ENCODE assay signal across 19 cellular contexts in genomic region chr2:17657759-17658158, GRCh38.
A peak's percentile ranks its signal among the peaks of the same experiment; 100 is the strongest.
DNase-seq lines count a peak whose midpoint lies in the region; ATAC-seq, FAIRE-seq and TF ChIP-seq lines count a peak whose summit lies in the region.
"Had no signal": no experiment of that assay in that cellular context is flagged by ENCODE, and none has a peak within 500 bp of the region (broad histone marks: within the 10 kb centered on the region; RNA-seq: fewer than 3 reads in every experiment).

No MANE protein-coding gene starts in this region.

- H3K4me1 ChIP-seq in A549 (no peaks in the 10 kb centered on the region), GM23338 (ENCODE audit: insufficient read depth) (no peaks in the 10 kb centered on the region), GM12878 (ENCODE audit: control insufficient read depth, insufficient read depth, low read length) (peaks cover 15% of the 10 kb centered on the region), neural progenitor cell (peaks cover 1% of the 10 kb centered on the region)

- FAIRE-seq in A549 (lab: Jason Lieb, UNC) (no peak), GM12878 (lab: Jason Lieb, UNC) (no peak)
- FAIRE-seq: H1, HTR-8/SVneo had no signal

- no peaks in the 10 kb centered on the region for H3K9me2 ChIP-seq in GM23338 (ENCODE audit: insufficient read depth)

- no peak overlapping the region for H3K4me3 Mint-ChIP-seq in GM23338
- H3K4me3 Mint-ChIP-seq in neural progenitor cell: no peak overlapping the region
- H3K4me3 Mint-ChIP-seq: B cell; CD8-positive, alpha-beta T cell; H9; IgD-negative memory B cell had no signal

- TF ChIP-seq RAD21 in A549 (conservative IDR thresholded peaks at IDR 0.05 in 1 of 2, IDR thresholded peaks at IDR 0.05 in 1 of 2): no peak
- no peak for TF ChIP-seq RAD21 in GM12878 (IDR thresholded peaks at IDR 0.05; ENCODE audit: insufficient read depth, low read depth, low read length)

- H2AFZ ChIP-seq in GM23338: no peak overlapping the region
- no peak overlapping the region for H2AFZ ChIP-seq in GM12878 (ENCODE audit: control insufficient read depth, low read depth, low read length)
- no peak overlapping the region for H2AFZ ChIP-seq in neural progenitor cell (replicated peaks)

- H3K27me3 Mint-ChIP-seq in GM23338 (ENCODE audit: insufficient read depth, low read depth, poor library complexity): no peaks in the 10 kb centered on the region
- no peaks in the 10 kb centered on the region for H3K27me3 Mint-ChIP-seq in neural progenitor cell (ENCODE audit: insufficient read depth, low read depth)
- H3K27me3 Mint-ChIP-seq: B cell, IgD-negative memory B cell had no signal

- H3K4me3 ChIP-seq in A549: no peak overlapping the region
- H3K4me3 ChIP-seq in GM23338: no peak overlapping the region
- no peak overlapping the region for H3K4me3 ChIP-seq in GM12878
- H3K4me3 ChIP-seq in neural progenitor cell: no peak overlapping the region
- H3K4me3 ChIP-seq: BLaER1 treated with 17β-estradiol and CSF1 and Interleukin-3, amounts not matched to agents 10 nM and 100 nM had no signal

- TF ChIP-seq POLR2A in A549 (IDR thresholded peaks at IDR 0.05; ENCODE audit: low read length) (no peak), GM12878 (IDR thresholded peaks at IDR 0.05; ENCODE audit: low read depth, low read length) (no peak), erythroblast (IDR thresholded peaks at IDR 0.05; ENCODE audit: low read length) (no peak)

- TF ChIP-seq EP300 in A549 (IDR thresholded peaks at IDR 0.05): no peak
- no peak for TF ChIP-seq EP300 in GM12878 (IDR thresholded peaks at IDR 0.05; ENCODE audit: borderline replicate concordance in 1 of 2, control insufficient read depth in 1 of 2, low read depth in 2 of 2, low read length in 2 of 2)

- H3K9me3 ChIP-seq in A549: no peaks in the 10 kb centered on the region
- no peaks in the 10 kb centered on the region for H3K9me3 ChIP-seq in GM12878 (replicated peaks; ENCODE audit: control insufficient read depth, insufficient read depth, low read length)
- no peaks in the 10 kb centered on the region for H3K9me3 ChIP-seq in neural progenitor cell (ENCODE audit: low read depth)
- H3K9me3 ChIP-seq: BLaER1 treated with 17β-estradiol and CSF1 and Interleukin-3, amounts not matched to agents 10 nM and 100 nM had no signal

- H3K79me2 ChIP-seq in GM23338 (replicated peaks; ENCODE audit: insufficient read depth): no peaks in the 10 kb centered on the region; the same call in 1 of the 2 replicates
- no peaks in the 10 kb centered on the region for H3K79me2 ChIP-seq in GM12878 (ENCODE audit: control insufficient read depth, insufficient read depth, low read length)
- H3K79me2 ChIP-seq in neural progenitor cell (ENCODE audit: low read depth): no peaks in the 10 kb centered on the region

- H3K9me3 Mint-ChIP-seq in GM23338: no peaks in the 10 kb centered on the region
- no peaks in the 10 kb centered on the region for H3K9me3 Mint-ChIP-seq in neural progenitor cell
- H3K9me3 Mint-ChIP-seq: CD8-positive, alpha-beta T cell; H9; IgD-negative memory B cell had no signal

- RAD21 ChIA-PET in GM12878 (lab: Charles Lee; ENCODE audit: unreplicated experiment): interaction anchor here (1.2 to 4.6 kb wide), 3 partner anchors 11 to 175 kb away, joined by 3 to 25 read pairs (median 12); no protein-coding TSS in a partner anchor

- CTCF ChIA-PET in A549 (lab: Yijun Ruan, JAX): interaction anchor here (1.8 to 9.1 kb wide), 2 partner anchors 13 kb away, joined by 8 to 88 read pairs; no protein-coding TSS in a partner anchor
- CTCF ChIA-PET in GM12878 (lab: Yijun Ruan, JAX): interaction anchor here (1.3 to 24.9 kb wide), 3 partner anchors 7 to 163 kb away, joined by 3 to 604 read pairs (median 604); no protein-coding TSS in a partner anchor

- peaks cover 17% of the 10 kb centered on the region for H4K20me1 ChIP-seq in GM23338 (replicated peaks; ENCODE audit: insufficient read depth)
- no peaks in the 10 kb centered on the region for H4K20me1 ChIP-seq in GM12878 (ENCODE audit: control insufficient read depth, insufficient read depth)
- H4K20me1 ChIP-seq in neural progenitor cell (ENCODE audit: low read depth): peaks cover 1% of the 10 kb centered on the region

- no TSS peak for BruUV-seq in GM12878 (replicated peaks; lab: Mats Ljungman, UMichigan)

- intact Hi-C loops in GM12878 (cut with micrococcal nuclease; ENCODE audit: unreplicated experiment): loop anchor here (1.0 to 5.0 kb wide), 2 partner anchors 11 to 165 kb away; no protein-coding TSS in a partner anchor
- intact Hi-C loops in posterior vena cava (cut with DNase I): no loop called here

- 97% methylated on average over 4 of the region's 4 CpGs for WGBS in A549 (ENCODE audit: missing lambda C conversion rate)
- WGBS in GM12878 (ENCODE audit: insufficient coverage, insufficient replicate concordance, low lambda C conversion rate, missing lambda C conversion rate): 99% methylated on average over 4 of the region's 4 CpGs

- H3K27ac Mint-ChIP-seq in GM23338 (no peak overlapping the region), neural progenitor cell (no peak overlapping the region)
- H3K27ac Mint-ChIP-seq: B cell; CD8-positive, alpha-beta T cell; IgD-negative memory B cell had no signal

- SMC1A ChIA-PET in GM12878 (lab: Charles Lee; ENCODE audit: uncharacterized antibody, unreplicated experiment): interaction anchor here (1.0 to 6.9 kb wide), 4 partner anchors 11 to 163 kb away, joined by 3 to 80 read pairs (median 13); no protein-coding TSS in a partner anchor

- ATAC-seq in A549 (no peak), GM23338 (no peak), GM12878 (no peak), GM21737 (IDR thresholded peaks at IDR 0.05; ENCODE audit: unreplicated experiment) (no peak)
- ATAC-seq: CD8-positive, alpha-beta T cell had no signal

- H3K9ac ChIP-seq in GM12878 (ENCODE audit: control insufficient read depth, insufficient read depth, low read length) (peak overlapping the region; percentile 18), neural progenitor cell (no peak overlapping the region)
- H3K9ac ChIP-seq: BLaER1 treated with 17β-estradiol and CSF1 and Interleukin-3, amounts not matched to agents 10 nM and 100 nM had no signal

- H3K36me3 Mint-ChIP-seq in GM23338 (ENCODE audit: low read depth) (peaks cover 20% of the 10 kb centered on the region), neural progenitor cell (peaks cover 11% of the 10 kb centered on the region)
- H3K36me3 Mint-ChIP-seq: IgD-negative memory B cell had no signal

- TF ChIP-seq CTCF in A549 (IDR thresholded peaks at IDR 0.05): no peak
- no peak for TF ChIP-seq CTCF in GM23338 (conservative IDR thresholded peaks at IDR 0.05; ENCODE audit: low read depth in 2 of 2)
- TF ChIP-seq CTCF in GM12878 (IDR thresholded peaks at IDR 0.05 in 2 of 3, conservative IDR thresholded peaks at IDR 0.05 in 1 of 3; ENCODE audit: control insufficient read depth in 2 of 3, extremely low read depth in 1 of 3, insufficient read depth in 1 of 3, low read depth in 3 of 3, low read length in 3 of 3): no peak
- no peak for TF ChIP-seq CTCF in neural progenitor cell (IDR thresholded peaks at IDR 0.05)

- peaks cover 4% of the 10 kb centered on the region; the same call in 1 of the 2 replicates for H3F3A ChIP-seq in GM23338 (replicated peaks; ENCODE audit: low read depth)
- no peaks in the 10 kb centered on the region for H3F3A ChIP-seq in neural progenitor cell (ENCODE audit: low read depth)

- H3K27me3 ChIP-seq in GM23338 (ENCODE audit: insufficient read depth): no peaks in the 10 kb centered on the region
- no peaks in the 10 kb centered on the region for H3K27me3 ChIP-seq in GM12878 (replicated peaks in 1 of 2; ENCODE audit: control insufficient read depth in 2 of 2, insufficient read depth in 2 of 2, low read length in 1 of 2)
- H3K27me3 ChIP-seq in neural progenitor cell: no peaks in the 10 kb centered on the region
- H3K27me3 ChIP-seq: BLaER1 treated with 17β-estradiol and CSF1 and Interleukin-3, amounts not matched to agents 10 nM and 100 nM had no signal

- DNase-seq in A549 (ENCODE audit: low read depth in 1 of 2, low spot score in 1 of 2) (no peak), GM23338 (ENCODE audit: low spot score) (no peak), GM12878 (ENCODE audit: low read depth, low spot score) (no peak), neural progenitor cell (ENCODE audit: low spot score) (no peak), posterior vena cava (ENCODE audit: low spot score) (no peak), erythroblast (lab: John Stamatoyannopoulos, UW) (no peak), NCI-H748 treated with DMSO at 0.1 percent for 48 hours (lab: John Stamatoyannopoulos, UW) (no peak)
- DNase-seq: 8988T; Calu3; CD8-positive, alpha-beta T cell; DMS79 treated with DMSO at 0.1 percent for 48 hours; H9; KG1 had no signal

- H3K4me1 Mint-ChIP-seq in GM23338: 0 out of 3 replicates have a peak, but pooled peaks cover 5% of the 10 kb centered on the region
- peaks cover 5% of the 10 kb centered on the region for H3K4me1 Mint-ChIP-seq in neural progenitor cell
- H3K4me1 Mint-ChIP-seq: B cell, IgD-negative memory B cell had no signal

- in situ Hi-C loops in GM12878 (cut with MboI): no loop called here

- H3K36me3 ChIP-seq in GM23338 (ENCODE audit: insufficient read depth) (peaks cover 19% of the 10 kb centered on the region; the same call in 1 of the 2 replicates), GM12878 (ENCODE audit: control insufficient read depth in 2 of 2, insufficient read depth in 2 of 2, low read length in 1 of 2) (peaks cover 0 to 5% of the 10 kb centered on the region in 2 experiments; a peak in 3 of 4 replicates), neural progenitor cell (no peaks in the 10 kb centered on the region)

- H3K4me2 ChIP-seq in A549 (no peak overlapping the region), GM23338 (no peak overlapping the region), GM12878 (ENCODE audit: control insufficient read depth, insufficient read depth) (no peak overlapping the region), neural progenitor cell (no peak overlapping the region)
- H3K4me2 ChIP-seq: BLaER1 treated with 17β-estradiol and CSF1 and Interleukin-3, amounts not matched to agents 10 nM and 100 nM had no signal

- POLR2A ChIA-PET in A549 (lab: Yijun Ruan, JAX) (no interaction called here), GM12878 (lab: Charles Lee) (interaction anchor here (1.4 kb wide), 1 partner anchor 14 kb away, joined by 4 read pairs; no protein-coding TSS in a partner anchor)

- H3K27ac ChIP-seq in A549: no peak overlapping the region
- H3K27ac ChIP-seq in GM23338 (ENCODE audit: low read depth): peak overlapping the region; percentile 42
- H3K27ac ChIP-seq in GM12878 (ENCODE audit: control insufficient read depth, insufficient read depth): peak overlapping the region; percentile 57; the same call in 1 of the 2 replicates
- peak overlapping the region; percentile 10 for H3K27ac ChIP-seq in neural progenitor cell
- H3K27ac ChIP-seq: BLaER1 treated with 17β-estradiol and CSF1 and Interleukin-3, amounts not matched to agents 10 nM and 100 nM had no signal

TF ChIP-seq in GM12878, 131 proteins besides CTCF, POLR2A, EP300 and RAD21 (continues in another document):
- TF ChIP-seq SIN3A (IDR thresholded peaks at IDR 0.05; ENCODE audit: low read depth, low read length): no peak
- TF ChIP-seq ZNF622 (IDR thresholded peaks at IDR 0.05): no peak
- TF ChIP-seq SRF (IDR thresholded peaks at IDR 0.05; ENCODE audit: low read depth in 2 of 2, low read length in 2 of 2): no peak
- TF ChIP-seq RBBP5 (conservative IDR thresholded peaks at IDR 0.05): no peak
- no peak for TF ChIP-seq POU2F2 (IDR thresholded peaks at IDR 0.05; ENCODE audit: borderline replicate concordance, low read depth, low read length)

Comparison
In these comparisons a context has a peak if more than half of its experiments do, and no peak if none do; other contexts are left out.
1. H3K27ac ChIP-seq: peak in GM23338 (single experiment), GM12878 (single experiment) and neural progenitor cell (single experiment); none in A549 (0 of 2).